16 cellular contexts compared by ENCODE assay signal in the genomic region with DNA sequence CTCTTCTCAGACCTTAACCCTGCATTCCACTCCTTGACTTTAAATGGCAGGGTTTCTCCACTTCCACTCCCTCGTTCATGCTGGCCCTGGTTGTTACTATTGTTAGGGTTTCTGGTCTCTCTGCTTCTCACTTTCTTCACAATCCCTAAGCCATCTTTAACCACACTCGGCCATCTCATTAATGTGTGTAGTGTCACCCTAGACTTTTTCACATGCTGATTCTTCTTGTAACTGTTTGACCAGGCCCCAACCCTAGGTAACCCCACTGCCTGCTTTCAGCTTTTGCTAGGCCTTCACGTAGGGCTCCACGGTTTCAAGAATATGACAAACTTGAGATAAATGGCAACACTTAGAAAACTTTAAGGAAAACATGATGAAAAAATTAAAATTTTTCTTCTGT.
A peak's percentile ranks its signal among the peaks of the same experiment; 100 is the strongest.
DNase-seq lines count a peak whose midpoint lies in the region; ATAC-seq, FAIRE-seq and TF ChIP-seq lines count a peak whose summit lies in the region.
"Had no signal": no experiment of that assay in that cellular context is flagged by ENCODE, and none has a peak within 500 bp of the region (broad histone marks: within the 10 kb centered on the region; RNA-seq: fewer than 3 reads in every experiment).

No MANE protein-coding gene starts in this region.

- POLR2A ChIA-PET in HepG2 (lab: Yijun Ruan, JAX): no interaction called here

- in situ Hi-C loops in HepG2 (cut with HindIII; ENCODE audit: extremely low pct_ligation_motif_present, low pct_unique_long_range_greater_than_20kb): no loop called here

- intact Hi-C loops in HepG2 (cut with micrococcal nuclease; ENCODE audit: unreplicated experiment) (loop anchor here (10.0 kb wide), 1 partner anchor 124 kb away; no protein-coding TSS in a partner anchor), right lobe of liver (cut with DNase I) (no loop called here)

- 92% methylated on average over 4 of the region's 4 CpGs for WGBS in HepG2 (ENCODE audit: low lambda C conversion rate)
- WGBS in right lobe of liver (ENCODE audit: insufficient coverage, low coverage, low lambda C conversion rate, missing lambda C conversion rate): 84% methylated on average over 4 of the region's 4 CpGs

- no peaks in the 10 kb centered on the region for H3K27me3 ChIP-seq in HepG2 (ENCODE audit: control insufficient read depth in 1 of 2, insufficient read depth in 2 of 2, low read length in 2 of 2)
- H3K27me3 ChIP-seq in right lobe of liver: no peaks in the 10 kb centered on the region
- H3K27me3 ChIP-seq in GM23338 (ENCODE audit: insufficient read depth): no peaks in the 10 kb centered on the region

- H3K9me3 ChIP-seq in HepG2 (ENCODE audit: low read length) (no peaks in the 10 kb centered on the region), right lobe of liver (no peaks in the 10 kb centered on the region)

- H3K27ac ChIP-seq in HepG2 (ENCODE audit: extremely low read length, insufficient read depth, low read length): no peak overlapping the region
- no peak overlapping the region for H3K27ac ChIP-seq in right lobe of liver
- no peak overlapping the region for H3K27ac ChIP-seq in GM23338 (ENCODE audit: low read depth)
- H3K27ac ChIP-seq: 22Rv1 had no signal

- TF ChIP-seq POLR2A in HepG2 (IDR thresholded peaks at IDR 0.05; ENCODE audit: insufficient read depth in 1 of 2, low read depth in 2 of 2, low read length in 2 of 2) (no peak), right lobe of liver (IDR thresholded peaks at IDR 0.05) (no peak)

- no peak for FAIRE-seq in HepG2 (lab: Jason Lieb, UNC)
- FAIRE-seq: HTR-8/SVneo had no signal

- no peaks in the 10 kb centered on the region for H3K36me3 Mint-ChIP-seq in GM23338 (ENCODE audit: low read depth)
- H3K36me3 Mint-ChIP-seq in neural crest cell (ENCODE audit: low read depth): no peaks in the 10 kb centered on the region
- H3K36me3 Mint-ChIP-seq: CD4-positive, CD25-positive, alpha-beta regulatory T cell had no signal

- H3K4me3 Mint-ChIP-seq in GM23338 (no peak overlapping the region), neural crest cell (no peak overlapping the region)
- H3K4me3 Mint-ChIP-seq: CD4-positive, CD25-positive, alpha-beta regulatory T cell; H9 had no signal

- no peak overlapping the region for H3K4me3 ChIP-seq in HepG2 (replicated peaks in 1 of 3; ENCODE audit: insufficient read depth in 1 of 3, low read depth in 2 of 3, low read length in 3 of 3)
- no peak overlapping the region for H3K4me3 ChIP-seq in right lobe of liver
- H3K4me3 ChIP-seq in GM23338: no peak overlapping the region

- H2AFZ ChIP-seq in HepG2 (ENCODE audit: low read length) (peak overlapping the region; percentile 46), GM23338 (peak overlapping the region; percentile 47; the same call in 1 of the 2 replicates)

- no peaks in the 10 kb centered on the region for H4K20me1 ChIP-seq in HepG2 (ENCODE audit: insufficient read depth, low read length)
- H4K20me1 ChIP-seq in GM23338 (replicated peaks; ENCODE audit: insufficient read depth): no peaks in the 10 kb centered on the region

- no peak for ATAC-seq in HepG2
- no peak for ATAC-seq in right lobe of liver
- no peak for ATAC-seq in GM23338
- peak; percentile 63 for ATAC-seq in HG03025 (IDR thresholded peaks at IDR 0.05; ENCODE audit: low FRiP score, unreplicated experiment)

- no peak for TF ChIP-seq CTCF in HepG2 (CRISPR knock-in tag; IDR thresholded peaks at IDR 0.05)
- TF ChIP-seq CTCF in right lobe of liver (IDR thresholded peaks at IDR 0.05): no peak
- no peak for TF ChIP-seq CTCF in GM23338 (conservative IDR thresholded peaks at IDR 0.05; ENCODE audit: low read depth in 2 of 2)
- no peak for TF ChIP-seq CTCF in neural crest cell (conservative IDR thresholded peaks at IDR 0.05)

- TF ChIP-seq EP300 in HepG2 (IDR thresholded peaks at IDR 0.05; ENCODE audit: low read depth in 2 of 2, low read length in 2 of 2) (no peak), HepG2 (CRISPR knock-in tag; IDR thresholded peaks at IDR 0.05; ENCODE audit: borderline replicate concordance) (no peak)

- TF ChIP-seq RAD21 in HepG2 (CRISPR knock-in tag; IDR thresholded peaks at IDR 0.05): no peak

- no peaks in the 10 kb centered on the region for H3K9me2 ChIP-seq in GM23338 (ENCODE audit: insufficient read depth)

- H3K36me3 ChIP-seq in HepG2 (replicated peaks in 1 of 2; ENCODE audit: control insufficient read depth in 1 of 2, insufficient read depth in 2 of 2, low read length in 2 of 2) (no peaks in the 10 kb centered on the region), right lobe of liver (no peaks in the 10 kb centered on the region), GM23338 (ENCODE audit: insufficient read depth) (no peaks in the 10 kb centered on the region)

- DNase-seq in HepG2 (ENCODE audit: low spot score): no peak
- no peak for DNase-seq in right lobe of liver
- DNase-seq in GM23338 (ENCODE audit: low spot score): no peak
- DNase-seq in neural crest cell (ENCODE audit: low read depth, low spot score): no peak
- no peak for DNase-seq in activated T-cell treated with anti-CD3 and anti-CD28 coated beads for 4 hours
- DNase-seq in activated CD4-positive, alpha-beta T cell treated with anti-CD3 and anti-CD28 coated beads for 48 hours: no peak
- no peak for DNase-seq in NCI-H1417 (lab: John Stamatoyannopoulos, UW)
- DNase-seq: CD4-positive, CD25-positive, alpha-beta regulatory T cell; DMS53; GF-D8; GOT3; H9; Karpas-422 had no signal

- CTCF ChIA-PET in HepG2 (lab: Yijun Ruan, JAX; ENCODE audit: low intra/inter-chr PET ratio, low total read pairs): no interaction called here

- H3K4me2 ChIP-seq in HepG2 (ENCODE audit: low read depth, low read length): no peak overlapping the region
- no peak overlapping the region for H3K4me2 ChIP-seq in GM23338

- H3K27ac Mint-ChIP-seq in GM23338: no peak overlapping the region
- H3K27ac Mint-ChIP-seq in neural crest cell (ENCODE audit: unreplicated experiment): peak overlapping the region; percentile 1
- H3K27ac Mint-ChIP-seq: CD4-positive, CD25-positive, alpha-beta regulatory T cell; H9 had no signal

- no peak overlapping the region for H3K9ac ChIP-seq in HepG2 (ENCODE audit: insufficient read depth, low read depth, low read length)

- H3K4me1 Mint-ChIP-seq in GM23338 (no peaks in the 10 kb centered on the region), neural crest cell (peaks cover 6% of the 10 kb centered on the region)
- H3K4me1 Mint-ChIP-seq: CD4-positive, CD25-positive, alpha-beta regulatory T cell had no signal

- BruUV-seq in HepG2 (replicated peaks; lab: Mats Ljungman, UMichigan): no TSS peak

- H3K27me3 Mint-ChIP-seq in GM23338 (ENCODE audit: insufficient read depth, low read depth, poor library complexity) (peaks cover 4% of the 10 kb centered on the region), neural crest cell (ENCODE audit: low read depth) (no peaks in the 10 kb centered on the region)
- H3K27me3 Mint-ChIP-seq: CD4-positive, CD25-positive, alpha-beta regulatory T cell had no signal

- H3K4me1 ChIP-seq in HepG2 (ENCODE audit: insufficient read depth, low read length) (peaks cover 17% of the 10 kb centered on the region), right lobe of liver (no peaks in the 10 kb centered on the region), GM23338 (ENCODE audit: insufficient read depth) (no peaks in the 10 kb centered on the region)

- no peaks in the 10 kb centered on the region for H3F3A ChIP-seq in GM23338 (replicated peaks; ENCODE audit: low read depth)

- H3K9me3 Mint-ChIP-seq in GM23338 (no peaks in the 10 kb centered on the region), neural crest cell (peaks cover 2% of the 10 kb centered on the region)
- H3K9me3 Mint-ChIP-seq: H9 had no signal

- H3K79me2 ChIP-seq in HepG2 (ENCODE audit: insufficient read depth, low read length) (no peaks in the 10 kb centered on the region), GM23338 (replicated peaks; ENCODE audit: insufficient read depth) (no peaks in the 10 kb centered on the region)

TF ChIP-seq in HepG2, 621 proteins besides CTCF, POLR2A, EP300 and RAD21:
- TF ChIP-seq ZMYM4 (CRISPR knock-in tag; IDR thresholded peaks at IDR 0.05) (0 out of 2 replicates have a peak, but pooled peaks have one; percentile 22), ZNF7 (CRISPR knock-in tag; IDR thresholded peaks at IDR 0.05) (no peak)

TF ChIP-seq in GM23338, 12 proteins besides CTCF, POLR2A, EP300 and RAD21 (continues in another document):
- TF ChIP-seq JUNB (IDR thresholded peaks at IDR 0.05; ENCODE audit: unreplicated experiment): no peak
- no peak for TF ChIP-seq NANOG (IDR thresholded peaks at IDR 0.05; ENCODE audit: borderline replicate concordance)
- TF ChIP-seq, protein P1, sequence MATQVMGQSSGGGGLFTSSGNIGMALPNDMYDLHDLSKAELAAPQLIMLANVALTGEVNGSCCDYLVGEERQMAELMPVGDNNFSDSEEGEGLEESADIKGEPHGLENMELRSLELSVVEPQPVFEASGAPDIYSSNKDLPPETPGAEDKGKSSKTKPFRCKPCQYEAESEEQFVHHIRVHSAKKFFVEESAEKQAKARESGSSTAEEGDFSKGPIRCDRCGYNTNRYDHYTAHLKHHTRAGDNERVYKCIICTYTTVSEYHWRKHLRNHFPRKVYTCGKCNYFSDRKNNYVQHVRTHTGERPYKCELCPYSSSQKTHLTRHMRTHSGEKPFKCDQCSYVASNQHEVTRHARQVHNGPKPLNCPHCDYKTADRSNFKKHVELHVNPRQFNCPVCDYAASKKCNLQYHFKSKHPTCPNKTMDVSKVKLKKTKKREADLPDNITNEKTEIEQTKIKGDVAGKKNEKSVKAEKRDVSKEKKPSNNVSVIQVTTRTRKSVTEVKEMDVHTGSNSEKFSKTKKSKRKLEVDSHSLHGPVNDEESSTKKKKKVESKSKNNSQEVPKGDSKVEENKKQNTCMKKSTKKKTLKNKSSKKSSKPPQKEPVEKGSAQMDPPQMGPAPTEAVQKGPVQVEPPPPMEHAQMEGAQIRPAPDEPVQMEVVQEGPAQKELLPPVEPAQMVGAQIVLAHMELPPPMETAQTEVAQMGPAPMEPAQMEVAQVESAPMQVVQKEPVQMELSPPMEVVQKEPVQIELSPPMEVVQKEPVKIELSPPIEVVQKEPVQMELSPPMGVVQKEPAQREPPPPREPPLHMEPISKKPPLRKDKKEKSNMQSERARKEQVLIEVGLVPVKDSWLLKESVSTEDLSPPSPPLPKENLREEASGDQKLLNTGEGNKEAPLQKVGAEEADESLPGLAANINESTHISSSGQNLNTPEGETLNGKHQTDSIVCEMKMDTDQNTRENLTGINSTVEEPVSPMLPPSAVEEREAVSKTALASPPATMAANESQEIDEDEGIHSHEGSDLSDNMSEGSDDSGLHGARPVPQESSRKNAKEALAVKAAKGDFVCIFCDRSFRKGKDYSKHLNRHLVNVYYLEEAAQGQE (IDR thresholded peaks at IDR 0.05; ENCODE audit: unreplicated experiment): no peak
- TF ChIP-seq, protein P2, sequence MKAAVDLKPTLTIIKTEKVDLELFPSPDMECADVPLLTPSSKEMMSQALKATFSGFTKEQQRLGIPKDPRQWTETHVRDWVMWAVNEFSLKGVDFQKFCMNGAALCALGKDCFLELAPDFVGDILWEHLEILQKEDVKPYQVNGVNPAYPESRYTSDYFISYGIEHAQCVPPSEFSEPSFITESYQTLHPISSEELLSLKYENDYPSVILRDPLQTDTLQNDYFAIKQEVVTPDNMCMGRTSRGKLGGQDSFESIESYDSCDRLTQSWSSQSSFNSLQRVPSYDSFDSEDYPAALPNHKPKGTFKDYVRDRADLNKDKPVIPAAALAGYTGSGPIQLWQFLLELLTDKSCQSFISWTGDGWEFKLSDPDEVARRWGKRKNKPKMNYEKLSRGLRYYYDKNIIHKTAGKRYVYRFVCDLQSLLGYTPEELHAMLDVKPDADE (IDR thresholded peaks at IDR 0.05): no peak
